In the genomic region with DNA sequence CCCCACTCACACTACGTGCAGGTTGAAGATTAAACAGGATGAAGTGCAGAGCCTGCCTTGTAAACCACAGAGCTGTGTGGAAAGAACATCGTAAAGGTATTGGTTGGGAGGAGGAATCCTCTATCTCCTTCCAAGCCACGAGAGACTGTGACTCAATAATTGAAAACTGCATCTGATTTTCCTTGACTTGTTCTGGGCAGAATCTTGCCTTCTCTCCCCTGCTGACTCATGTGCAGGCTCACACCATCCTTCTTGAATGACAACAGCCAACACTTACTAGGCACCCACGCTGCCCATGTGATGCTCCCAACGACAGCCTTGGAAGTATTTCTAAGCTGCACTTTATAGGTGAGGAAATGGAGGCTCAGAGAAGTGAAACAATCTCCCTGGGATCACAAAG, we compare ENCODE assay signal across 15 cellular contexts.
DNase-seq lines count a peak whose midpoint lies in the region; ATAC-seq, FAIRE-seq and TF ChIP-seq lines count a peak whose summit lies in the region.
"Had no signal": no experiment of that assay in that cellular context is flagged by ENCODE, and none has a peak within 500 bp of the region (broad histone marks: within the 10 kb centered on the region; RNA-seq: fewer than 3 reads in every experiment).

No MANE protein-coding gene starts in this region.

- CTCF ChIA-PET in A549 (lab: Yijun Ruan, JAX) (interaction anchor here (0.9 kb wide), 1 partner anchor 334 kb away, joined by 3 read pairs; no protein-coding TSS in a partner anchor), PC-3 (lab: Charles Lee) (no interaction called here)

- TF ChIP-seq CTCF in A549 (IDR thresholded peaks at IDR 0.05) (no peak), coronary artery (IDR thresholded peaks at IDR 0.05) (no peak), vagina (IDR thresholded peaks at IDR 0.05) (no peak), PC-3 (conservative IDR thresholded peaks at IDR 0.05; ENCODE audit: low read depth, low read length) (no peak), upper lobe of right lung (IDR thresholded peaks at IDR 0.05) (no peak)

- H3K79me2 ChIP-seq in PC-3 (ENCODE audit: low read length), result no peaks in the 10 kb centered on the region

- no peak for DNase-seq in A549 (ENCODE audit: low read depth in 1 of 2, low spot score in 1 of 2)
- DNase-seq in HT1080 (ENCODE audit: low read depth), result peak; percentile 53
- peak; percentile 69 for DNase-seq in coronary artery (ENCODE audit: low spot score)
- DNase-seq in kidney tubule cell (ENCODE audit: low spot score), result peak; percentile 90
- no peak for DNase-seq in vagina (ENCODE audit: extremely low spot score in 2 of 2)
- DNase-seq in PC-3, result no peak
- no peak for DNase-seq in upper lobe of right lung
- DNase-seq: activated CD4-positive, alpha-beta T cell treated with anti-CD3 and anti-CD28 coated beads for 1 hour; body of pancreas; DMS79; NCI-H1694 treated with DMSO at 0.1 percent for 48 hours; right lobe of liver had no signal

- H3K27me3 ChIP-seq in vagina, result no peaks in the 10 kb centered on the region
- H3K27me3 ChIP-seq in PC-3 (ENCODE audit: low read length), result no peaks in the 10 kb centered on the region
- H3K27me3 ChIP-seq in upper lobe of right lung, result peaks cover 8% of the 10 kb centered on the region
- H3K27me3 ChIP-seq: body of pancreas, right lobe of liver had no signal

- intact Hi-C loops in vagina (cut with DNase I) (no loop called here), PC-3 (cut with micrococcal nuclease) (no loop called here), upper lobe of right lung (cut with DNase I) (no loop called here)

- no peak for TF ChIP-seq EP300 in A549 (IDR thresholded peaks at IDR 0.05)

- H3K4me2 ChIP-seq in A549, result peak overlapping the region; percentile 45
- no peak overlapping the region for H3K4me2 ChIP-seq in PC-3 (ENCODE audit: low read length)

- no peaks in the 10 kb centered on the region for H3K36me3 ChIP-seq in vagina
- no peaks in the 10 kb centered on the region for H3K36me3 ChIP-seq in PC-3 (ENCODE audit: low read depth, low read length)
- no peaks in the 10 kb centered on the region for H3K36me3 ChIP-seq in upper lobe of right lung
- H3K36me3 ChIP-seq: right lobe of liver had no signal

- H3K4me3 ChIP-seq in A549 (no peak overlapping the region), coronary artery (no peak overlapping the region), vagina (no peak overlapping the region), PC-3 (ENCODE audit: low read length) (no peak overlapping the region), upper lobe of right lung (no peak overlapping the region)
- H3K4me3 ChIP-seq: body of pancreas, right lobe of liver had no signal

- H3K27ac ChIP-seq in A549 (peak overlapping the region; percentile 78 to 89; a peak in 5 of 6 replicates), coronary artery (peak overlapping the region in 1 of 2 donors; percentile 43), vagina (no peak overlapping the region), PC-3 (ENCODE audit: low read length) (no peak overlapping the region), upper lobe of right lung (no peak overlapping the region)
- H3K27ac ChIP-seq: body of pancreas, right lobe of liver had no signal

- H3K9me3 ChIP-seq in A549, result peaks cover 14% of the 10 kb centered on the region
- peaks cover 3% of the 10 kb centered on the region for H3K9me3 ChIP-seq in vagina
- no peaks in the 10 kb centered on the region for H3K9me3 ChIP-seq in PC-3 (ENCODE audit: low read length)
- no peaks in the 10 kb centered on the region for H3K9me3 ChIP-seq in upper lobe of right lung
- H3K9me3 ChIP-seq: body of pancreas, right lobe of liver had no signal

- no peak overlapping the region for H3K9ac ChIP-seq in PC-3 (ENCODE audit: low read length)

- POLR2A ChIA-PET in A549 (lab: Yijun Ruan, JAX), result no interaction called here
- POLR2A ChIA-PET in PC-3 (lab: Charles Lee; ENCODE audit: unreplicated experiment), result no interaction called here

- H3K9me2 ChIP-seq in PC-3 (replicated peaks; ENCODE audit: low read length), result no peaks in the 10 kb centered on the region

- TF ChIP-seq POLR2A in A549 (IDR thresholded peaks at IDR 0.05; ENCODE audit: low read length), result no peak
- TF ChIP-seq POLR2A in vagina (IDR thresholded peaks at IDR 0.05), result no peak

- H3F3A ChIP-seq in PC-3 (ENCODE audit: low read length, unreplicated experiment), result no peaks in the 10 kb centered on the region

- no peak for TF ChIP-seq RAD21 in A549 (conservative IDR thresholded peaks at IDR 0.05 in 1 of 2, IDR thresholded peaks at IDR 0.05 in 1 of 2)

- no TSS peak for BruUV-seq in PC-3 (replicated peaks; lab: Mats Ljungman, UMichigan)

- no peak overlapping the region for H2AFZ ChIP-seq in PC-3 (ENCODE audit: low read length)

- no peak for FAIRE-seq in A549 (lab: Jason Lieb, UNC)
- FAIRE-seq: A204.1, endothelial cell of umbilical vein had no signal

- ATAC-seq in A549, result no peak; a peak in 1 of 6 replicates
- ATAC-seq in PC-3, result no peak
- no peak for ATAC-seq in upper lobe of right lung
- ATAC-seq in HG02973 (IDR thresholded peaks at IDR 0.05; ENCODE audit: unreplicated experiment), result no peak
- ATAC-seq: body of pancreas, right lobe of liver had no signal

- H3K4me1 ChIP-seq in A549, result peaks cover 59% of the 10 kb centered on the region
- H3K4me1 ChIP-seq in vagina, result peaks cover 10% of the 10 kb centered on the region
- no peaks in the 10 kb centered on the region for H3K4me1 ChIP-seq in PC-3 (ENCODE audit: insufficient read depth, low read length)
- H3K4me1 ChIP-seq in upper lobe of right lung, result peaks cover 4% of the 10 kb centered on the region
- H3K4me1 ChIP-seq: body of pancreas, right lobe of liver had no signal

- whole genome bisulfite sequencing in A549 (ENCODE audit: missing lambda C conversion rate), result 44% methylated on average over 5 of the region's 5 CpGs

- no peaks in the 10 kb centered on the region for H4K20me1 ChIP-seq in PC-3 (ENCODE audit: low read length)

TF ChIP-seq in A549, 52 proteins besides CTCF, POLR2A, EP300 and RAD21:
- TF ChIP-seq FOSL2 (IDR thresholded peaks at IDR 0.05) (no peak), FOSL2 (CRISPR knock-in tag; IDR thresholded peaks at IDR 0.05) (0 out of 2 replicates have a peak, but pooled peaks have one; percentile 10), ZFP36 (IDR thresholded peaks at IDR 0.05; ENCODE audit: borderline replicate concordance, partially characterized antibody) (no peak), FOXS1 (CRISPR knock-in tag; IDR thresholded peaks at IDR 0.05) (no peak)
TF ChIP-seq in A549: peak in this region for 1.

Comparison
In these comparisons a context has a peak if more than half of its experiments do, and no peak if none do; other contexts are left out.
1. DNase-seq: peak in HT1080 (single experiment), coronary artery (single experiment) and kidney tubule cell (single experiment); none in A549 (0 of 2), vagina (0 of 2), PC-3 (single experiment) and upper lobe of right lung (single experiment).
2. H3K27ac ChIP-seq: peak in A549 (2 of 2); none in vagina (single experiment), PC-3 (single experiment) and upper lobe of right lung (single experiment).